Comparison of ENCODE assay signal across 9 cellular contexts in genomic region chr6:169252805-169253189, GRCh38. TPM values are rescaled to one million over a fixed set of nuclear protein-coding genes. Genes with fewer than 3 reads are reported as not detected.
DNase-seq lines count a peak whose midpoint lies in the region; ATAC-seq and TF ChIP-seq lines count a peak whose summit lies in the region.
"Had no signal": no experiment of that assay in that cellular context is flagged by ENCODE, and none has a peak within 500 bp of the region (broad histone marks: within the 10 kb centered on the region; RNA-seq: fewer than 3 reads in every experiment).

No MANE protein-coding gene starts in this region.

- peak; percentile 16 to 52 for DNase-seq in cardiac muscle cell (ENCODE audit: low read depth in 1 of 2, low spot score in 1 of 2)
- DNase-seq in left cardiac atrium: no peak
- DNase-seq in dorsolateral prefrontal cortex: peak in 3 of 10 donors; percentile 50 to 63 (median 50)
- DNase-seq in midbrain (lab: John Stamatoyannopoulos, UW): peak; percentile 71
- no peak for DNase-seq in NOMO-1 (lab: John Stamatoyannopoulos, UW; ENCODE audit: unreplicated experiment in 2 of 2)
- DNase-seq in NCI-H2171 (lab: John Stamatoyannopoulos, UW): no peak
- no peak for DNase-seq in stimulated activated naive CD4-positive, alpha-beta T cell (lab: John Stamatoyannopoulos, UW)
- DNase-seq: CD4-positive, alpha-beta memory T cell had no signal

- H3K36me3 ChIP-seq in cardiac muscle cell: no peaks in the 10 kb centered on the region
- H3K36me3 ChIP-seq in urinary bladder (ENCODE audit: insufficient read depth): no peaks in the 10 kb centered on the region

- no peaks in the 10 kb centered on the region for H3K9me3 ChIP-seq in cardiac muscle cell (ENCODE audit: low read depth)

- WGBS in urinary bladder: 14% methylated on average over 6 of the region's 6 CpGs

- intact Hi-C loops in left cardiac atrium (cut with DNase I) (no loop called here), dorsolateral prefrontal cortex (cut with DNase I) (loop anchor here in 1 of 2 donors (5.0 kb wide), 1 partner anchor 40 kb away; no protein-coding TSS in a partner anchor)

- H3K4me1 ChIP-seq in cardiac muscle cell (ENCODE audit: low read depth): peaks cover 10% of the 10 kb centered on the region
- no peaks in the 10 kb centered on the region for H3K4me1 ChIP-seq in urinary bladder (ENCODE audit: insufficient read depth)

- H3K27me3 ChIP-seq in cardiac muscle cell (peaks cover 62% of the 10 kb centered on the region), dorsolateral prefrontal cortex (peaks cover 0 to 14% (median 0%) of the 10 kb centered on the region in 45 donors)

- TF ChIP-seq CTCF in cardiac muscle cell (IDR thresholded peaks at IDR 0.05; ENCODE audit: low read depth, low read length) (no peak), dorsolateral prefrontal cortex (IDR thresholded peaks at IDR 0.05 in 54 of 56, conservative IDR thresholded peaks at IDR 0.05 in 2 of 56; ENCODE audit: low read depth in 1 of 56, partially characterized antibody in 56 of 56) (no peak)

- no peak for ATAC-seq in left cardiac atrium

- H3K4me3 ChIP-seq in cardiac muscle cell (peak overlapping the region; percentile 3), dorsolateral prefrontal cortex (peak overlapping the region; percentile 12 to 69 (median 52)), urinary bladder (ENCODE audit: low read depth, low read length) (peak overlapping the region; percentile 38)

- H3K27ac ChIP-seq in cardiac muscle cell (no peak overlapping the region), dorsolateral prefrontal cortex (peak overlapping the region in 50 of 59 donors; percentile 9 to 97 (median 90)), urinary bladder (ENCODE audit: low read depth) (peak overlapping the region; percentile 39)

RNA-seq across cellular contexts. Expression of gene THBS2, which starts 0.8 kb away (rescaled TPM):
- total RNA-seq in cardiac muscle cell (0.06 and 0.07 TPM in 2 replicates), left cardiac atrium (10 to 100 TPM; 22.7 to 74.8 TPM), dorsolateral prefrontal cortex (10 to 100 TPM in 119 of 120 experiments, 1 to 10 TPM in 1; 9.6 to 96.0 (median 23.8) TPM), urinary bladder (140 TPM)
- polyA plus RNA-seq in cardiac muscle cell (0.10 and 0.19 TPM in 2 replicates), urinary bladder (22.8 TPM)
- total RNA-seq: CD4-positive, alpha-beta memory T cell had no signal

Comparison
In these comparisons a context has a peak if more than half of its experiments do, and no peak if none do; other contexts are left out.
1. DNase-seq: peak in cardiac muscle cell (2 of 2) and midbrain (single experiment); none in left cardiac atrium (single experiment), NOMO-1 (0 of 2), NCI-H2171 (single experiment) and stimulated activated naive CD4-positive, alpha-beta T cell (0 of 6).
2. Peak in every context shown above with its lines, with median percentiles within 50 percentile points of each other: H3K4me3 ChIP-seq.